ENCODE assay signal across 1 cellular context in genomic region chr16:29973384-29974246, GRCh38.
A peak's percentile ranks its signal among the peaks of the same experiment; 100 is the strongest.
TF ChIP-seq lines count a peak whose summit lies in the region.

Gene TAOK2, plus strand, starts transcription at chr16:29973868. Its CDS starts 3,905 bp downstream, at chr16:29977773.

TF ChIP-seq in SK-N-SH, 30 proteins besides CTCF, POLR2A, EP300 and RAD21 (continued from another document):
- TF ChIP-seq GABPA (IDR thresholded peaks at IDR 0.05; ENCODE audit: low read depth) (peak; percentile 45; the same call in 1 of the 2 replicates), PBX3 (IDR thresholded peaks at IDR 0.05) (no peak; the same call in none of the 2 replicates), MAX (IDR thresholded peaks at IDR 0.05; ENCODE audit: low read depth) (peak; percentile 98), TEAD4 (IDR thresholded peaks at IDR 0.05; ENCODE audit: borderline replicate concordance, insufficient read depth) (no peak), RCOR1 (IDR thresholded peaks at IDR 0.05; ENCODE audit: low read length) (no peak), GATA2 (CRISPR knock-in tag; IDR thresholded peaks at IDR 0.05) (no peak), ZBTB33 (IDR thresholded peaks at IDR 0.05; ENCODE audit: borderline replicate concordance, low read depth) (no peak), FOSL2 (IDR thresholded peaks at IDR 0.05; ENCODE audit: borderline replicate concordance, low read depth) (no peak), FOXJ3 (CRISPR knock-in tag; IDR thresholded peaks at IDR 0.05) (no peak), EZH2phosphoT487 (IDR thresholded peaks at IDR 0.05; ENCODE audit: borderline replicate concordance, low read depth) (no peak), SMC3 (IDR thresholded peaks at IDR 0.05; ENCODE audit: low read depth, low read length) (no peak), JUND (IDR thresholded peaks at IDR 0.05) (no peak), SIN3A (IDR thresholded peaks at IDR 0.05; ENCODE audit: borderline replicate concordance, low read depth, low read length) (no peak; the same call in 1 of the 2 replicates), TAF1 (IDR thresholded peaks at IDR 0.05; ENCODE audit: borderline replicate concordance, low read depth, low read length) (peak; percentile 44; the same call in 1 of the 2 replicates), MEF2A (IDR thresholded peaks at IDR 0.05; ENCODE audit: borderline replicate concordance, low read depth) (no peak), MXI1 (IDR thresholded peaks at IDR 0.05; ENCODE audit: low read depth, low read length) (peak; percentile 92), RXRA (IDR thresholded peaks at IDR 0.05; ENCODE audit: borderline replicate concordance, low read depth) (no peak), CHD2 (IDR thresholded peaks at IDR 0.05; ENCODE audit: low read length, partially characterized antibody) (peak; percentile 12), ELF1 (IDR thresholded peaks at IDR 0.05) (no peak)
TF ChIP-seq in SK-N-SH: peak in this region for 10.
